ENCODE assay signal across 19 cellular contexts in the genomic region with DNA sequence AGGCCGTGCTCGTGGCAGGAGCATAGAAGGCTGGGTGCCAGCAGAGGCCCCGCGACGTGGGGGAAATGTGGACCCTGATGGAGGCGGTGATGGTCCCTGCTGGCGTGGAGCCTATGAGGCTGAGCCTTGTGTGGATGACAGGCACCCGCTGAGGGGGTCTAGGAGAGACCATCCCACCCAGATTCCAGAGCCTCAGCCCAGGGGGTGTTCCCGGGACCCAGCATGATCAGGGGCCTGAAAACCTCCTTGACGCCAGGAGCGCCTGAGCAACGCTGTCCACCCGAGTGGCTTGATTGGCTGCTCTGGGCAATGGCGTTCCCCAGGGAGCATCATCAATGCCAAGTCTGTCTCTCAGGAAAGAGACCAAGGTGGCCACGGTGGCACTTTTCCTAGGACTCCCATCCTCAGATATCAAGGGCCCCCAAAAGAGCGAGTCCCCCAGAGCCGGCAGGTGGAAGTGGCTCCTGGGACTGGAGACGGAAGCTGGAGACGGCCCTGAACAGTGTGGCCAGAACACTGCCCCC.
DNase-seq lines count a peak whose midpoint lies in the region; TF ChIP-seq lines count a peak whose summit lies in the region.
"Had no signal": no experiment of that assay in that cellular context is flagged by ENCODE, and none has a peak within 500 bp of the region (broad histone marks: within the 10 kb centered on the region; RNA-seq: fewer than 3 reads in every experiment).

No MANE protein-coding gene starts in this region.

- peak overlapping the region; percentile 99 for H2AK5ac ChIP-seq in neuronal stem cell (ENCODE audit: low read depth, low read length)

- no peak overlapping the region for H3K4me2 ChIP-seq in neuronal stem cell (ENCODE audit: insufficient read depth, low read length, poor library complexity, severe bottlenecking)

- TF ChIP-seq CTCF in spleen (IDR thresholded peaks at IDR 0.05 in 8 of 11, conservative IDR thresholded peaks at IDR 0.05 in 3 of 11), result no peak

- no peak for TF ChIP-seq POLR2A in spleen (IDR thresholded peaks at IDR 0.05)

- H2BK15ac ChIP-seq in neuronal stem cell (ENCODE audit: low read length), result peak overlapping the region; percentile 85

- H3K4me3 ChIP-seq in duodenal mucosa (ENCODE audit: low read depth in 1 of 2, low read length in 2 of 2) (peak overlapping the region; percentile 40 to 53), neuronal stem cell (ENCODE audit: low read length in 2 of 2) (no peak overlapping the region), spleen (no peak overlapping the region)
- H3K4me3 ChIP-seq: adrenal gland, HAP-1, lower lobe of right lung had no signal

- H3K23ac ChIP-seq in neuronal stem cell (ENCODE audit: low read depth, low read length, poor library complexity), result peak overlapping the region; percentile 60

- H3K4me1 ChIP-seq in duodenal mucosa (ENCODE audit: control insufficient read depth in 1 of 2, insufficient read depth in 2 of 2, low read length in 2 of 2) (peaks cover 78 to 92% of the 10 kb centered on the region in 2 donors), neuronal stem cell (ENCODE audit: control insufficient read depth in 2 of 2, insufficient read depth in 1 of 2, low read depth in 1 of 2, low read length in 2 of 2) (peaks cover 0 to 2% of the 10 kb centered on the region in 2 donors), spleen (peaks cover 0 to 27% (median 12%) of the 10 kb centered on the region in 6 donors)

- H3K18ac ChIP-seq in neuronal stem cell (ENCODE audit: low read length), result peak overlapping the region; percentile 71

- peak overlapping the region; percentile 65 for H2AFZ ChIP-seq in neuronal stem cell (ENCODE audit: low read length)

- no peak overlapping the region for H3K4me3 Mint-ChIP-seq in IgD-negative memory B cell
- H3K4me3 Mint-ChIP-seq: activated B cell treated with CpG ODN at 0.5 μM for 24 hours; activated naive CD4-positive, alpha-beta T cell treated with anti-CD3 and anti-CD28 coated beads for 36 hours; activated T-cell treated with anti-CD3 and anti-CD28 coated beads, Interleukin-2, amount 50 U/mL, for 72 hours; brain; CD8-positive, alpha-beta memory T cell; stimulated activated effector memory CD8-positive, alpha-beta T cell treated with anti-CD3 and anti-CD28 coated beads, Interleukin-12 subunit alpha, Interleukin-12 subunit beta, amount 100 ng/mL, for 72 hours had no signal

- peak overlapping the region in 2 of 3 donors; percentile 44 to 77 for H3K27ac Mint-ChIP-seq in IgD-negative memory B cell
- H3K27ac Mint-ChIP-seq: activated B cell treated with CpG ODN at 0.5 μM for 24 hours; activated naive CD4-positive, alpha-beta T cell treated with anti-CD3 and anti-CD28 coated beads for 36 hours; activated T-cell treated with anti-CD3 and anti-CD28 coated beads, Interleukin-2, amount 50 U/mL, for 72 hours; stimulated activated effector memory CD8-positive, alpha-beta T cell treated with anti-CD3 and anti-CD28 coated beads, Interleukin-12 subunit alpha, Interleukin-12 subunit beta, amount 100 ng/mL, for 72 hours had no signal

- H3K27me3 ChIP-seq in duodenal mucosa (ENCODE audit: control insufficient read depth in 1 of 2, insufficient read depth in 2 of 2, low read length in 2 of 2) (no peaks in the 10 kb centered on the region), neuronal stem cell (ENCODE audit: control insufficient read depth in 3 of 3, insufficient read depth in 3 of 3, low read depth in 1 of 3, low read length in 3 of 3) (peaks cover 0 to 64% (median 6%) of the 10 kb centered on the region in 3 experiments), spleen (replicated peaks in 1 of 7) (peaks cover 0 to 10% (median 0%) of the 10 kb centered on the region in 7 donors)
- H3K27me3 ChIP-seq: adrenal gland had no signal

- intact Hi-C loops in spleen (cut with DNase I; ENCODE audit: low total_unique reads), result loop anchor here (2.0 to 10.0 kb wide), 2 partner anchors 77 to 181 kb away; a partner anchor contains a TSS

- H3K14ac ChIP-seq in neuronal stem cell (ENCODE audit: low read length), result peak overlapping the region; percentile 71

- H3K27me3 Mint-ChIP-seq in IgD-negative memory B cell, result peaks cover 2% of the 10 kb centered on the region
- H3K27me3 Mint-ChIP-seq: activated B cell treated with CpG ODN at 0.5 μM for 24 hours had no signal

- peak overlapping the region; percentile 72 for H2BK120ac ChIP-seq in neuronal stem cell (ENCODE audit: low read depth, low read length)

- no peak overlapping the region for H4K8ac ChIP-seq in neuronal stem cell (ENCODE audit: low read depth, low read length)

- H2BK5ac ChIP-seq in neuronal stem cell (ENCODE audit: low read length), result peak overlapping the region; percentile 66

- peaks cover 3% of the 10 kb centered on the region for H3K79me1 ChIP-seq in neuronal stem cell (ENCODE audit: low read depth, low read length)

- H3K36me3 ChIP-seq in duodenal mucosa (ENCODE audit: control insufficient read depth in 1 of 2, insufficient read depth in 2 of 2, low read length in 2 of 2), result no peaks in the 10 kb centered on the region
- no peaks in the 10 kb centered on the region for H3K36me3 ChIP-seq in neuronal stem cell (replicated peaks in 1 of 2; ENCODE audit: control insufficient read depth in 2 of 2, insufficient read depth in 2 of 2, low read length in 2 of 2)
- H3K36me3 ChIP-seq in spleen, result no peaks in the 10 kb centered on the region
- H3K36me3 ChIP-seq: adrenal gland, HAP-1, lower lobe of right lung had no signal

- WGBS in neuronal stem cell (ENCODE audit: extremely low coverage in 2 of 2, insufficient read length in 2 of 2, insufficient replicate concordance in 1 of 2), 2 donors, result no CpG with 5 or more reads among the region's 19 CpGs
- whole genome bisulfite sequencing in spleen, 5 donors, result 58 to 81% (median 66%) methylated on average over 8 to 19 of the region's 19 CpGs

- H3K4ac ChIP-seq in neuronal stem cell (ENCODE audit: low read length), result peak overlapping the region; percentile 84

- H4K91ac ChIP-seq in neuronal stem cell (ENCODE audit: low read depth, low read length, poor library complexity), result no peak overlapping the region

- DNase-seq in DMS53 (lab: John Stamatoyannopoulos, UW) (peak; percentile 53), DMS53 treated with DMSO at 0.1 percent for 48 hours (lab: John Stamatoyannopoulos, UW; ENCODE audit: unreplicated experiment) (no peak), neuronal stem cell (ENCODE audit: low spot score) (no peak), superior temporal gyrus (ENCODE audit: extremely low spot score) (no peak), spleen (no peak)
- DNase-seq in activated effector memory CD4-positive, alpha-beta T cell treated with Interleukin-2 at 50 U/mL for 16 hours, result no peak
- DNase-seq: cerebellar nuclear complex, DMS153 had no signal

- H2BK12ac ChIP-seq in neuronal stem cell (ENCODE audit: low read length), result peak overlapping the region; percentile 41

- no peak overlapping the region for H3K27ac ChIP-seq in duodenal mucosa (ENCODE audit: low read depth, low read length)
- H3K27ac ChIP-seq in neuronal stem cell (replicated peaks; ENCODE audit: low read length), result no peak overlapping the region
- H3K27ac ChIP-seq in spleen, result no peak overlapping the region
- H3K27ac ChIP-seq: adrenal gland, lower lobe of right lung had no signal

- H3K9me3 Mint-ChIP-seq in IgD-negative memory B cell, result no peaks in the 10 kb centered on the region
- H3K9me3 Mint-ChIP-seq: activated B cell treated with CpG ODN at 0.5 μM for 24 hours; activated naive CD4-positive, alpha-beta T cell treated with anti-CD3 and anti-CD28 coated beads for 36 hours; activated T-cell treated with anti-CD3 and anti-CD28 coated beads, Interleukin-2, amount 50 U/mL, for 72 hours; brain; CD8-positive, alpha-beta memory T cell; stimulated activated effector memory CD8-positive, alpha-beta T cell treated with anti-CD3 and anti-CD28 coated beads, Interleukin-12 subunit alpha, Interleukin-12 subunit beta, amount 100 ng/mL, for 72 hours had no signal

- H3K9ac ChIP-seq in duodenal mucosa (ENCODE audit: low read depth in 1 of 2, low read length in 2 of 2), result peak overlapping the region; percentile 43 to 63
- H3K9ac ChIP-seq in neuronal stem cell (ENCODE audit: low read depth, low read length, poor library complexity), result peak overlapping the region; percentile 60

- peaks cover 0 to 2% (median 2%) of the 10 kb centered on the region in 3 donors for H3K4me1 Mint-ChIP-seq in IgD-negative memory B cell

- H3K9me3 ChIP-seq in duodenal mucosa (ENCODE audit: control insufficient read depth in 1 of 2, low read length in 2 of 2) (no peaks in the 10 kb centered on the region), neuronal stem cell (replicated peaks in 1 of 2; ENCODE audit: control insufficient read depth in 2 of 2, insufficient read depth in 1 of 2, low read depth in 1 of 2, low read length in 2 of 2) (no peaks in the 10 kb centered on the region), spleen (no peaks in the 10 kb centered on the region)
- H3K9me3 ChIP-seq: adrenal gland, HAP-1, lower lobe of right lung had no signal

- H3K36me3 Mint-ChIP-seq in IgD-negative memory B cell, result no peaks in the 10 kb centered on the region
- H3K36me3 Mint-ChIP-seq: brain; CD8-positive, alpha-beta memory T cell; stimulated activated effector memory CD8-positive, alpha-beta T cell treated with anti-CD3 and anti-CD28 coated beads, Interleukin-12 subunit alpha, Interleukin-12 subunit beta, amount 100 ng/mL, for 72 hours had no signal

Comparison
In these comparisons a context has a peak if more than half of its experiments do, and no peak if none do; other contexts are left out.
1. H3K4me3 ChIP-seq: peak in duodenal mucosa (2 of 2); none in neuronal stem cell (0 of 2) and spleen (0 of 8).